ENCODE assay signal across 8 cellular contexts in genomic region chr7:27901028-27901760, GRCh38.
DNase-seq lines count a peak whose midpoint lies in the region; ATAC-seq and TF ChIP-seq lines count a peak whose summit lies in the region.

No MANE protein-coding gene starts in this region.

- H3K4me1 ChIP-seq in ACC112 (ENCODE audit: control insufficient read depth, insufficient read depth, low read length, unreplicated experiment), result peaks cover 16% of the 10 kb centered on the region
- no peaks in the 10 kb centered on the region for H3K4me1 ChIP-seq in RWPE2 (ENCODE audit: insufficient read depth, poor library complexity, severe bottlenecking)
- peaks cover 0 to 25% (median 20%) of the 10 kb centered on the region in 4 donors for H3K4me1 ChIP-seq in esophagus muscularis mucosa
- peaks cover 12 to 52% (median 43%) of the 10 kb centered on the region in 6 donors for H3K4me1 ChIP-seq in spleen

- intact Hi-C loops in esophagus muscularis mucosa (cut with DNase I) (no loop called here), spleen (cut with DNase I; ENCODE audit: low total_unique reads) (no loop called here)

- TF ChIP-seq CTCF in RWPE2 (IDR thresholded peaks at IDR 0.05; ENCODE audit: poor library complexity, severe bottlenecking) (no peak), esophagus muscularis mucosa (IDR thresholded peaks at IDR 0.05) (no peak), spleen (IDR thresholded peaks at IDR 0.05 in 8 of 11, conservative IDR thresholded peaks at IDR 0.05 in 3 of 11) (no peak)

- no peak for TF ChIP-seq EP300 in esophagus muscularis mucosa (IDR thresholded peaks at IDR 0.05)

- no peak for TF ChIP-seq POLR2A in esophagus muscularis mucosa (IDR thresholded peaks at IDR 0.05; ENCODE audit: low read depth)
- TF ChIP-seq POLR2A in spleen (IDR thresholded peaks at IDR 0.05), result no peak

- 38% methylated on average over 5 of the region's 5 CpGs for WGBS in esophagus muscularis mucosa
- WGBS in spleen, 5 donors, result 25 to 30% (median 28%) methylated on average over 5 of the region's 5 CpGs

- ATAC-seq in GM18511 (IDR thresholded peaks at IDR 0.05; ENCODE audit: unreplicated experiment) (peak; percentile 87), HG03025 (IDR thresholded peaks at IDR 0.05; ENCODE audit: low FRiP score, unreplicated experiment) (peak; percentile 86), RWPE2 (ENCODE audit: low read depth) (peak; percentile 78)

- no peaks in the 10 kb centered on the region for H3K9me3 ChIP-seq in RWPE2 (ENCODE audit: severe bottlenecking)
- no peaks in the 10 kb centered on the region for H3K9me3 ChIP-seq in esophagus muscularis mucosa
- no peaks in the 10 kb centered on the region for H3K9me3 ChIP-seq in spleen

- peak overlapping the region; percentile 79 for H2AFZ ChIP-seq in ACC112 (ENCODE audit: low read length, unreplicated experiment)

- H3K4me3 ChIP-seq in ACC112 (ENCODE audit: low read depth, low read length) (peak overlapping the region; percentile 75), RWPE2 (ENCODE audit: severe bottlenecking) (peak overlapping the region; percentile 15), esophagus muscularis mucosa (peak overlapping the region; percentile 15 to 22 (median 21)), spleen (peak overlapping the region in 3 of 8 donors; percentile 1 to 49 (median 19))

- no peaks in the 10 kb centered on the region for H3K27me3 ChIP-seq in ACC112 (ENCODE audit: insufficient read depth, low read length)
- H3K27me3 ChIP-seq in RWPE2 (ENCODE audit: insufficient read depth, poor library complexity, severe bottlenecking), result no peaks in the 10 kb centered on the region
- H3K27me3 ChIP-seq in esophagus muscularis mucosa, result no peaks in the 10 kb centered on the region
- no peaks in the 10 kb centered on the region for H3K27me3 ChIP-seq in spleen (replicated peaks in 1 of 7)

- H3K27ac ChIP-seq in ACC112 (ENCODE audit: low read depth, low read length), result peak overlapping the region; percentile 76
- peak overlapping the region; percentile 21 for H3K27ac ChIP-seq in RWPE2 (ENCODE audit: poor library complexity, severe bottlenecking)
- no peak overlapping the region for H3K27ac ChIP-seq in esophagus muscularis mucosa (replicated peaks in 1 of 4)
- H3K27ac ChIP-seq in spleen, result peak overlapping the region; percentile 50 to 85 (median 79)

- no peaks in the 10 kb centered on the region for H3K36me3 ChIP-seq in ACC112 (ENCODE audit: insufficient read depth, low read length)
- no peaks in the 10 kb centered on the region for H3K36me3 ChIP-seq in RWPE2 (ENCODE audit: low read depth)
- H3K36me3 ChIP-seq in esophagus muscularis mucosa, result no peaks in the 10 kb centered on the region
- H3K36me3 ChIP-seq in spleen, result no peaks in the 10 kb centered on the region

- DNase-seq in RWPE2 (ENCODE audit: low spot score) (no peak), esophagus muscularis mucosa (ENCODE audit: extremely low spot score) (no peak), spleen (no peak), SW480 (ENCODE audit: low spot score) (no peak), Kasumi-1 (lab: John Stamatoyannopoulos, UW) (no peak)

- H3K79me2 ChIP-seq in ACC112 (ENCODE audit: control insufficient read depth, insufficient read depth, low read length, unreplicated experiment), result peaks cover 7% of the 10 kb centered on the region

Comparison
In these comparisons a context has a peak if more than half of its experiments do, and no peak if none do; other contexts are left out.
1. H3K27ac ChIP-seq: peak in ACC112 (single experiment), RWPE2 (single experiment) and spleen (8 of 8); none in esophagus muscularis mucosa (0 of 4).
2. Peak in every context shown above with its lines, with median percentiles within 50 percentile points of each other: ATAC-seq.